ENCODE assay signal across 19 cellular contexts in genomic region chr1:30336550-30337426, GRCh38.
"Had no signal": no experiment of that assay in that cellular context is flagged by ENCODE, and none has a peak within 500 bp of the region (broad histone marks: within the 10 kb centered on the region; RNA-seq: fewer than 3 reads in every experiment).

No MANE protein-coding gene starts in this region.

- H3K27ac ChIP-seq: brain microvascular endothelial cell, esophagus muscularis mucosa, lower lobe of right lung, neutrophil, parathyroid adenoma, transverse colon had no signal

- H3K36me3 ChIP-seq: brain microvascular endothelial cell, esophagus muscularis mucosa, lower lobe of right lung, neutrophil, transverse colon had no signal

- H3K79me2 ChIP-seq: parathyroid adenoma had no signal

- H3K27me3 ChIP-seq: brain microvascular endothelial cell had no signal

- H2AFZ ChIP-seq: parathyroid adenoma had no signal

- H3K4me1 ChIP-seq: esophagus muscularis mucosa, lower lobe of right lung, parathyroid adenoma, transverse colon had no signal

- H3K9me3 ChIP-seq: lower lobe of right lung, neutrophil, transverse colon had no signal

- ATAC-seq: lower lobe of right lung; natural killer cell treated with Interleukin-12 subunit alpha and Interleukin-12 subunit beta and Interleukin-15 and Interleukin-18, amount 100 ng/mL, for 72 hours had no signal

- DNase-seq: activated B cell treated with CpG ODN at 0.5 μM for 24 hours; activated CD4-positive, alpha-beta memory T cell treated with anti-CD3 and anti-CD28 coated beads, Interleukin-2, amount 10 ng/mL, durations not matched to agents 7 days and 5 days; activated CD4-positive, alpha-beta T cell treated with anti-CD3 and anti-CD28 coated beads for 4 hours; activated effector memory CD4-positive, alpha-beta T cell treated with Interleukin-2 at 50 U/mL for 16 hours; activated naive CD4-positive, alpha-beta T cell treated with anti-CD3 and anti-CD28 coated beads, Interleukin-2, amount 10 ng/mL, durations not matched to agents 7 days and 5 days; brain microvascular endothelial cell; cerebellar nuclear complex; effector CD8-positive, alpha-beta T cell; lower lobe of right lung; stimulated activated CD4-positive, alpha-beta T cell treated with anti-CD3 and anti-CD28 coated beads, Interleukin-12 subunit alpha, Interleukin-12 subunit beta, amount 100 ng/mL, for 4 hours; stimulated activated CD4-positive, alpha-beta T cell treated with anti-CD3 and anti-CD28 coated beads, Interleukin-2, amount 100 ng/mL, for 24 hours; stimulated activated naive CD4-positive, alpha-beta T cell treated with Interleukin-2 at 50 U/mL for 16 hours; T-helper 1 cell; T-helper 9 cell; transverse colon had no signal

- H3K4me3 ChIP-seq: esophagus muscularis mucosa, lower lobe of right lung, transverse colon had no signal
